In the genomic region with DNA sequence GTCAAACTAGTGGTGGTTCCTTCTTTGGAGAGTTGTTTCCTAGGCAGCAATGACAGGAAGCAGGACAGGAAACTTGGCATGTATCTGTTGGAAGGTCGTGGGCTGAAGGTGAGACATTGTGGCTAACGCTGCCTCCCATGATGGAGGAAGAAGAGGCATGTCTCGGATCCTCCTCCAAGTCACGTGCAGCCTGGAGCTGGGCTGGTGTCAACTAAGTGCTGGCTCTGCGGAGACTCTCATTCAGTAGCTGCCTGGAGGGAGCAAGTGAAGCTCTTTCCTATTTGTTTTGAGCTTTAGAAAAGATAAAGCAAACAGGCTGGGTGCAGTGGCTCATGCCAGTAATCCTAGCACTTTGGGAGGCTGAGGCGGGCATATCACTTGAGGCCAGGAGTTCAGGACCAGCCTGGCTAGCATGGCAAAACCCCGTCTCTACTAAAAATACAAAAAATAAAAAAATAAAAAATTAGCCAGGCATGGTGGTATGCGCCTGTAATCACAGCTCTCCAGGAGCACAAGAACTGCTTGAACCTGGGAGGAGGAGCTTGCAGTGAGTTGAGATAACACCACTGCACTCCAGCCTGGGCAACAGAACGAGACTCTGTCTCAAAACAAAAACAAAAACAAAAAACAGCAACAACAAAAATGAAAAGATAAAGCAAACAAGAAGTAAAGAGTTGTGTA, we compare ENCODE assay signal across 12 cellular contexts. TPM values are rescaled to one million over a fixed set of nuclear protein-coding genes. Genes with fewer than 3 reads are reported as not detected.
A peak's percentile ranks its signal among the peaks of the same experiment; 100 is the strongest.
DNase-seq lines count a peak whose midpoint lies in the region; ATAC-seq and TF ChIP-seq lines count a peak whose summit lies in the region.
"Had no signal": no experiment of that assay in that cellular context is flagged by ENCODE, and none has a peak within 500 bp of the region (broad histone marks: within the 10 kb centered on the region; RNA-seq: fewer than 3 reads in every experiment).

No MANE protein-coding gene starts in this region.

- peaks cover 40% of the 10 kb centered on the region for H3K4me1 Mint-ChIP-seq in CD14-positive monocyte
- H3K4me1 Mint-ChIP-seq in stimulated activated naive CD8-positive, alpha-beta T cell treated with anti-CD3 and anti-CD28 coated beads, Interleukin-15, amount 100 ng/mL, for 72 hours: peaks cover 11% of the 10 kb centered on the region

- H2AFZ ChIP-seq in osteoblast (ENCODE audit: low read length) (peak overlapping the region; percentile 42), SK-N-SH (ENCODE audit: low read depth) (no peak overlapping the region)

- H3K9ac ChIP-seq in SK-N-SH: no peak overlapping the region

- TF ChIP-seq CTCF in CD14-positive monocyte (IDR thresholded peaks at IDR 0.05) (no peak), foreskin keratinocyte (conservative IDR thresholded peaks at IDR 0.05) (no peak), osteoblast (IDR thresholded peaks at IDR 0.05; ENCODE audit: extremely low read depth, low read depth, low read length) (no peak), SK-N-SH (IDR thresholded peaks at IDR 0.05) (no peak)

- H3K27ac Mint-ChIP-seq in CD14-positive monocyte: peak overlapping the region in 2 of 7 donors; percentile 41 to 74
- H3K27ac Mint-ChIP-seq in stimulated activated naive CD8-positive, alpha-beta T cell treated with anti-CD3 and anti-CD28 coated beads, Interleukin-15, amount 100 ng/mL, for 72 hours: no peak overlapping the region
- H3K27ac Mint-ChIP-seq: stimulated activated naive CD8-positive, alpha-beta T cell treated with anti-CD3 and anti-CD28 coated beads, Interleukin-15, Interleukin-2, amounts not matched to agents 100 ng/mL and 50 ng/mL, for 24 hours; T-helper 17 cell had no signal

- H3K4me3 Mint-ChIP-seq in CD14-positive monocyte: peak overlapping the region; percentile 28 to 77
- H3K4me3 Mint-ChIP-seq in stimulated activated naive CD8-positive, alpha-beta T cell treated with anti-CD3 and anti-CD28 coated beads, Interleukin-15, amount 100 ng/mL, for 72 hours: no peak overlapping the region
- H3K4me3 Mint-ChIP-seq: stimulated activated naive CD8-positive, alpha-beta T cell treated with anti-CD3 and anti-CD28 coated beads, Interleukin-15, Interleukin-2, amounts not matched to agents 100 ng/mL and 50 ng/mL, for 24 hours; T-helper 17 cell had no signal

- H3K9me2 ChIP-seq in SK-N-SH: no peaks in the 10 kb centered on the region

- peak; percentile 25 for ATAC-seq in foreskin keratinocyte
- no peak for ATAC-seq in stimulated activated naive CD8-positive, alpha-beta T cell treated with anti-CD3 and anti-CD28 coated beads, Interleukin-15, amount 100 ng/mL, for 72 hours
- no peak for ATAC-seq in GM21447 (IDR thresholded peaks at IDR 0.05; ENCODE audit: unreplicated experiment)
- ATAC-seq: T-helper 17 cell had no signal

- H4K20me1 ChIP-seq in osteoblast (ENCODE audit: insufficient read depth, low read length): no peaks in the 10 kb centered on the region
- H4K20me1 ChIP-seq in SK-N-SH (ENCODE audit: insufficient read depth): no peaks in the 10 kb centered on the region

- no peaks in the 10 kb centered on the region for H3K4me1 ChIP-seq in foreskin keratinocyte
- H3K4me1 ChIP-seq in osteoblast (ENCODE audit: insufficient read depth, low read length): peaks cover 10% of the 10 kb centered on the region
- H3K4me1 ChIP-seq in SK-N-SH (ENCODE audit: control insufficient read depth in 1 of 2, insufficient read depth in 2 of 2, low read depth in 1 of 2, low read length in 1 of 2): no peaks in the 10 kb centered on the region

- H3K27me3 ChIP-seq in foreskin keratinocyte: no peaks in the 10 kb centered on the region
- no peaks in the 10 kb centered on the region for H3K27me3 ChIP-seq in osteoblast (ENCODE audit: insufficient read depth, low read length)
- H3K27me3 ChIP-seq in SK-N-SH (ENCODE audit: insufficient read depth): no peaks in the 10 kb centered on the region

- no peaks in the 10 kb centered on the region for H3F3A ChIP-seq in SK-N-SH (replicated peaks; ENCODE audit: insufficient read depth)

- H3K27me3 Mint-ChIP-seq in CD14-positive monocyte (ENCODE audit: low read depth in 3 of 3): peaks cover 0 to 2% (median 0%) of the 10 kb centered on the region in 3 donors
- H3K27me3 Mint-ChIP-seq in stimulated activated naive CD8-positive, alpha-beta T cell treated with anti-CD3 and anti-CD28 coated beads, Interleukin-15, amount 100 ng/mL, for 72 hours: peaks cover 49% of the 10 kb centered on the region

- no peak for TF ChIP-seq EP300 in SK-N-SH (IDR thresholded peaks at IDR 0.05; ENCODE audit: borderline replicate concordance in 1 of 2, low read depth in 1 of 2, low read length in 1 of 2)

- H3K4me2 ChIP-seq in osteoblast (ENCODE audit: insufficient read depth, low read length) (peak overlapping the region; percentile 50), SK-N-SH (no peak overlapping the region)

- peaks cover 0 to 10% (median 2%) of the 10 kb centered on the region in 7 donors for H3K9me3 Mint-ChIP-seq in CD14-positive monocyte
- peaks cover 13 to 14% of the 10 kb centered on the region in 2 donors for H3K9me3 Mint-ChIP-seq in stimulated activated naive CD8-positive, alpha-beta T cell treated with anti-CD3 and anti-CD28 coated beads, Interleukin-15, amount 100 ng/mL, for 72 hours

- H3K36me3 ChIP-seq in osteoblast (ENCODE audit: insufficient read depth, low read length) (no peaks in the 10 kb centered on the region), SK-N-SH (replicated peaks in 1 of 2; ENCODE audit: control insufficient read depth in 1 of 2, insufficient read depth in 2 of 2, low read length in 1 of 2) (no peaks in the 10 kb centered on the region)

- no peak for TF ChIP-seq RAD21 in SK-N-SH (IDR thresholded peaks at IDR 0.05; ENCODE audit: low read length)

- H3K4me3 ChIP-seq in osteoblast (ENCODE audit: insufficient read depth, low read length) (peak overlapping the region; percentile 15), SK-N-SH (ENCODE audit: low read depth in 2 of 2, low read length in 1 of 2) (no peak overlapping the region)

- intact Hi-C loops in CD14-positive monocyte (cut with micrococcal nuclease): no loop called here

- H3K36me3 Mint-ChIP-seq in CD14-positive monocyte: no peaks in the 10 kb centered on the region

- 66% methylated on average over 9 of the region's 9 CpGs for WGBS in SK-N-SH (ENCODE audit: low lambda C conversion rate)

- H3K79me2 ChIP-seq in osteoblast (ENCODE audit: insufficient read depth, low read length) (no peaks in the 10 kb centered on the region), SK-N-SH (ENCODE audit: insufficient read depth) (no peaks in the 10 kb centered on the region)

- H3K9me3 ChIP-seq in osteoblast (ENCODE audit: low read depth, low read length): no peaks in the 10 kb centered on the region
- H3K9me3 ChIP-seq in SK-N-SH: 0 out of 2 replicates have a peak, but pooled peaks cover 2% of the 10 kb centered on the region

- DNase-seq in CD14-positive monocyte (ENCODE audit: low spot score) (no peak), NCI-H2029 (lab: John Stamatoyannopoulos, UW) (peak; percentile 42), foreskin keratinocyte (no peak), osteoblast (ENCODE audit: insufficient read length, low spot score, missing footprints) (no peak), SK-N-SH (no peak), retina (no peak)
- DNase-seq in stimulated activated naive CD8-positive, alpha-beta T cell treated with anti-CD3 and anti-CD28 coated beads, Interleukin-15, amount 100 ng/mL, for 72 hours: no peak
- DNase-seq: midbrain, NCI-H524 treated with DMSO at 0.1 percent for 48 hours, T-helper 17 cell had no signal

- H3K27ac ChIP-seq in foreskin keratinocyte (no peak overlapping the region), osteoblast (ENCODE audit: low read depth, low read length) (no peak overlapping the region), SK-N-SH (ENCODE audit: low read depth in 2 of 2, low read length in 1 of 2) (no peak overlapping the region)

- CTCF ChIA-PET in SK-N-SH (lab: Yijun Ruan, JAX): no interaction called here

- POLR2A ChIA-PET in SK-N-SH (lab: Yijun Ruan, JAX): no interaction called here

TF ChIP-seq in SK-N-SH, 30 proteins besides CTCF, POLR2A, EP300 and RAD21:
- TF ChIP-seq, protein P1, sequence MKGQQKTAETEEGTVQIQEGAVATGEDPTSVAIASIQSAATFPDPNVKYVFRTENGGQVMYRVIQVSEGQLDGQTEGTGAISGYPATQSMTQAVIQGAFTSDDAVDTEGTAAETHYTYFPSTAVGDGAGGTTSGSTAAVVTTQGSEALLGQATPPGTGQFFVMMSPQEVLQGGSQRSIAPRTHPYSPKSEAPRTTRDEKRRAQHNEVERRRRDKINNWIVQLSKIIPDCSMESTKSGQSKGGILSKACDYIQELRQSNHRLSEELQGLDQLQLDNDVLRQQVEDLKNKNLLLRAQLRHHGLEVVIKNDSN (IDR thresholded peaks at IDR 0.05; ENCODE audit: borderline replicate concordance, low read depth): no peak
- TF ChIP-seq NFIC (IDR thresholded peaks at IDR 0.05; ENCODE audit: borderline replicate concordance): no peak
- no peak for TF ChIP-seq TCF12 (IDR thresholded peaks at IDR 0.05)
- TF ChIP-seq, protein P2, sequence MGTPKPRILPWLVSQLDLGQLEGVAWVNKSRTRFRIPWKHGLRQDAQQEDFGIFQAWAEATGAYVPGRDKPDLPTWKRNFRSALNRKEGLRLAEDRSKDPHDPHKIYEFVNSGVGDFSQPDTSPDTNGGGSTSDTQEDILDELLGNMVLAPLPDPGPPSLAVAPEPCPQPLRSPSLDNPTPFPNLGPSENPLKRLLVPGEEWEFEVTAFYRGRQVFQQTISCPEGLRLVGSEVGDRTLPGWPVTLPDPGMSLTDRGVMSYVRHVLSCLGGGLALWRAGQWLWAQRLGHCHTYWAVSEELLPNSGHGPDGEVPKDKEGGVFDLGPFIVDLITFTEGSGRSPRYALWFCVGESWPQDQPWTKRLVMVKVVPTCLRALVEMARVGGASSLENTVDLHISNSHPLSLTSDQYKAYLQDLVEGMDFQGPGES (IDR thresholded peaks at IDR 0.05; ENCODE audit: low read depth, low read length): no peak
- TF ChIP-seq GATA2 (CRISPR knock-in tag; IDR thresholded peaks at IDR 0.05): no peak

RNA-seq across cellular contexts. Expression of a gene that starts 28.2 kb away (rescaled TPM):
- 10 to 100 TPM; 17.7 to 22.3 TPM for polyA plus RNA-seq in CD14-positive monocyte
- 56.3 and 62.6 TPM in 2 replicates for total RNA-seq in foreskin keratinocyte
- polyA plus RNA-seq in foreskin keratinocyte: 91.1 and 95.7 TPM in 2 replicates
- total RNA-seq in osteoblast: 9.0 and 14.4 TPM in 2 replicates
- polyA plus RNA-seq in SK-N-SH (2012; rRNA removed): 17.0 and 17.7 TPM in 2 replicates
- polyA plus RNA-seq in SK-N-SH (2012; cell fraction: cytosol; rRNA removed): 13.9 and 16.9 TPM in 2 replicates
- polyA plus RNA-seq in SK-N-SH (2012; cell fraction: nucleus; rRNA removed): 19.8 and 21.7 TPM in 2 replicates

RNA-seq across cellular contexts. Expression of a gene that starts 55.6 kb away (rescaled TPM):
- polyA plus RNA-seq in CD14-positive monocyte (10 to 100 TPM; 22.9 to 58.5 TPM), foreskin keratinocyte (18.9 and 23.7 TPM in 2 replicates), SK-N-SH (2012; rRNA removed) (15.7 and 23.8 TPM in 2 replicates)
- total RNA-seq in foreskin keratinocyte (60.0 and 60.7 TPM in 2 replicates), osteoblast (775 and 796 TPM in 2 replicates)
- polyA plus RNA-seq in SK-N-SH (2012; cell fraction: cytosol; rRNA removed): 30.6 and 35.9 TPM in 2 replicates
- 3.8 and 9.3 TPM in 2 replicates for polyA plus RNA-seq in SK-N-SH (2012; cell fraction: nucleus; rRNA removed)

Comparison
In these comparisons a context has a peak if more than half of its experiments do, and no peak if none do; other contexts are left out.
1. H3K4me3 Mint-ChIP-seq: peak in CD14-positive monocyte (2 of 2); none in stimulated activated naive CD8-positive, alpha-beta T cell treated with anti-CD3 and anti-CD28 coated beads, Interleukin-15, amount 100 ng/mL, for 72 hours (0 of 2).